ENCODE assay signal across 20 cellular contexts in the genomic region with DNA sequence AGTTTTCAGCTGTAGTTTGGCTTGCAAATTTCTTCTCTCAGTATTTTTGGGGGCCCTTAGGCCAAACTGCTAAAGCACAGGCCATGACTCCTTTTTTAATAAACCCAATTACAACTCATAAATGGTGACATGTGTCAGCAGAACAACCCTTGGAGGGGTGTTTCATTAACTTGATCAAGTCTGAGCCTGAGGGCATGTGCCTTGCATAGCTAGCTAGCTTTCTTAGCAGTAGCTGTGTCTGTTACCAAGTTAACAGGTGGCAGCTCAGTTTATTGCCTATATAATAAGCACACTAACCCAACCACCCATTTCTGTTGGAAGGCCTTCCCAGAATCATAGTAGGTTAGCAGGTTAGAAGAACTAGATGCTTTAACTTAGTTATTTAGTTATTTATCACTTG.
"Had no signal": no experiment of that assay in that cellular context is flagged by ENCODE, and none has a peak within 500 bp of the region (broad histone marks: within the 10 kb centered on the region; RNA-seq: fewer than 3 reads in every experiment).

No MANE protein-coding gene starts in this region.

- H3K4me2 ChIP-seq: neural progenitor cell had no signal

- ATAC-seq: left lobe of liver; naive thymus-derived CD4-positive, alpha-beta T cell; right cardiac atrium; stimulated activated naive B cell treated with anti-CD40 and anti-IgM and Interleukin-4, amounts not matched to agents 10 μg/mL and 1 μg/mL and 100 μg/mL, for 72 hours had no signal

- H3K36me3 Mint-ChIP-seq: memory B cell; mesothelial cell of epicardium; neural progenitor cell; stimulated activated naive B cell treated with anti-CD40 and anti-IgM and Interleukin-4, amounts not matched to agents 10 μg/mL and 1 μg/mL and 100 μg/mL, for 72 hours had no signal

- H3K36me3 ChIP-seq: neural progenitor cell, prostate gland, thoracic aorta, tibial nerve, upper lobe of left lung had no signal

- H3K27me3 ChIP-seq: dorsolateral prefrontal cortex, neural progenitor cell, tibial nerve, upper lobe of left lung had no signal

- H3K27ac ChIP-seq: neural progenitor cell, prostate gland, thoracic aorta, tibial nerve, upper lobe of left lung had no signal

- H3K27ac Mint-ChIP-seq: memory B cell; mesothelial cell of epicardium; naive thymus-derived CD4-positive, alpha-beta T cell; nephron; neural progenitor cell; stimulated activated naive B cell treated with anti-CD40 and anti-IgM and Interleukin-4, amounts not matched to agents 10 μg/mL and 1 μg/mL and 100 μg/mL, for 72 hours; stimulated activated naive CD8-positive, alpha-beta T cell treated with anti-CD3 and anti-CD28 coated beads, Interleukin-15, Interleukin-2, amounts not matched to agents 100 ng/mL and 50 ng/mL, for 24 hours had no signal

- H3K4me3 ChIP-seq: dorsolateral prefrontal cortex, lung, neural progenitor cell, prostate gland, thoracic aorta, tibial nerve, upper lobe of left lung had no signal

- H3K27me3 Mint-ChIP-seq: memory B cell; naive thymus-derived CD4-positive, alpha-beta T cell; stimulated activated naive B cell treated with anti-CD40 and anti-IgM and Interleukin-4, amounts not matched to agents 10 μg/mL and 1 μg/mL and 100 μg/mL, for 72 hours; stimulated activated naive CD8-positive, alpha-beta T cell treated with anti-CD3 and anti-CD28 coated beads, Interleukin-15, Interleukin-2, amounts not matched to agents 100 ng/mL and 50 ng/mL, for 24 hours had no signal

- H3K4me3 Mint-ChIP-seq: memory B cell; mesothelial cell of epicardium; naive thymus-derived CD4-positive, alpha-beta T cell; nephron; neural progenitor cell; stimulated activated naive B cell treated with anti-CD40 and anti-IgM and Interleukin-4, amounts not matched to agents 10 μg/mL and 1 μg/mL and 100 μg/mL, for 72 hours; stimulated activated naive CD8-positive, alpha-beta T cell treated with anti-CD3 and anti-CD28 coated beads, Interleukin-15, Interleukin-2, amounts not matched to agents 100 ng/mL and 50 ng/mL, for 24 hours had no signal

- DNase-seq: dorsolateral prefrontal cortex; effector CD4-positive, alpha-beta T cell; head of caudate nucleus; naive thymus-derived CD4-positive, alpha-beta T cell; right cardiac atrium; small intestine; stimulated activated CD4-positive, alpha-beta T cell treated with anti-CD3 and anti-CD28 coated beads, Interleukin-15, amount 100 ng/mL, for 24 hours; stimulated activated CD4-positive, alpha-beta T cell treated with anti-CD3 and anti-CD28 coated beads, Interleukin-2, amount 100 ng/mL, for 48 hours; stimulated activated naive B cell treated with anti-CD40 and anti-IgM and Interleukin-4, amounts not matched to agents 10 μg/mL and 1 μg/mL and 100 μg/mL, for 72 hours; upper lobe of left lung had no signal

- H3K4me1 Mint-ChIP-seq: memory B cell; naive thymus-derived CD4-positive, alpha-beta T cell; stimulated activated naive B cell treated with anti-CD40 and anti-IgM and Interleukin-4, amounts not matched to agents 10 μg/mL and 1 μg/mL and 100 μg/mL, for 72 hours had no signal

- H3K9ac ChIP-seq: neural progenitor cell had no signal

- H3K9me3 Mint-ChIP-seq: memory B cell; mesothelial cell of epicardium; nephron; neural progenitor cell; stimulated activated naive B cell treated with anti-CD40 and anti-IgM and Interleukin-4, amounts not matched to agents 10 μg/mL and 1 μg/mL and 100 μg/mL, for 72 hours had no signal

- H3K4me1 ChIP-seq: prostate gland, tibial nerve, upper lobe of left lung had no signal

- H3K9me3 ChIP-seq: prostate gland, thoracic aorta, tibial nerve, upper lobe of left lung had no signal
